8 cellular contexts compared by ENCODE assay signal in genomic region chr17:66301418-66301863, GRCh38. TPM values are rescaled to one million over a fixed set of nuclear protein-coding genes. Genes with fewer than 3 reads are reported as not detected.
DNase-seq lines count a peak whose midpoint lies in the region; ATAC-seq and TF ChIP-seq lines count a peak whose summit lies in the region.

No MANE protein-coding gene starts in this region.

- H3K9me3 ChIP-seq in mammary epithelial cell (replicated peaks; ENCODE audit: insufficient read depth, low read length) (no peaks in the 10 kb centered on the region), mononuclear cell (ENCODE audit: low read depth, low read length) (no peaks in the 10 kb centered on the region)

- H3K4me2 ChIP-seq in mammary epithelial cell (ENCODE audit: insufficient read depth, low read depth, low read length), result peak overlapping the region; percentile 88

- peaks cover 44% of the 10 kb centered on the region for H3K4me1 Mint-ChIP-seq in stimulated activated naive CD8-positive, alpha-beta T cell treated with anti-CD3 and anti-CD28 coated beads, Interleukin-15, Interleukin-2, amounts not matched to agents 100 ng/mL and 50 ng/mL, for 24 hours (ENCODE audit: low read depth)

- peak overlapping the region; percentile 14 for H3K27ac ChIP-seq in mammary epithelial cell (ENCODE audit: insufficient read depth, low read depth, low read length)

- BruUV-seq in mammary epithelial cell (replicated peaks; lab: Mats Ljungman, UMichigan), result TSS peak; percentile 34

- peaks cover 33% of the 10 kb centered on the region for H3K79me2 ChIP-seq in mammary epithelial cell (ENCODE audit: insufficient read depth, low read length)

- CTCF ChIA-PET in mammary epithelial cell (lab: Charles Lee; ENCODE audit: low non-redundant PET), result no interaction called here

- ATAC-seq in stimulated activated naive CD8-positive, alpha-beta T cell treated with anti-CD3 and anti-CD28 coated beads, Interleukin-15, Interleukin-2, amounts not matched to agents 100 U/mL and 50 U/mL, for 24 hours, result no peak
- ATAC-seq in GM21515 (IDR thresholded peaks at IDR 0.05; ENCODE audit: unreplicated experiment), result no peak

- H2AFZ ChIP-seq in mammary epithelial cell (ENCODE audit: low read depth, low read length), result peak overlapping the region; percentile 91

- H3K27me3 Mint-ChIP-seq in stimulated activated naive CD8-positive, alpha-beta T cell treated with anti-CD3 and anti-CD28 coated beads, Interleukin-15, Interleukin-2, amounts not matched to agents 100 ng/mL and 50 ng/mL, for 24 hours, result peaks cover 3% of the 10 kb centered on the region

- no peaks in the 10 kb centered on the region for H3K36me3 ChIP-seq in mammary epithelial cell (ENCODE audit: insufficient read depth, low read length)

- peaks cover 15% of the 10 kb centered on the region for H3K4me1 ChIP-seq in mammary epithelial cell (ENCODE audit: insufficient read depth, low read length)
- H3K4me1 ChIP-seq in mononuclear cell (ENCODE audit: insufficient read depth, low read length), result peaks cover 22% of the 10 kb centered on the region

- peak overlapping the region; percentile 95 for H3K27ac Mint-ChIP-seq in stimulated activated naive CD8-positive, alpha-beta T cell treated with anti-CD3 and anti-CD28 coated beads, Interleukin-15, Interleukin-2, amounts not matched to agents 100 ng/mL and 50 ng/mL, for 24 hours

- in situ Hi-C loops in mammary epithelial cell (cut with MboI; ENCODE audit: low sequenced_read_pairs in 2 of 2), result no loop called here

- peak overlapping the region; percentile 60 for H3K9ac ChIP-seq in mammary epithelial cell (ENCODE audit: insufficient read depth, low read length)

- dilution Hi-C loops in mammary epithelial cell (cut with HindIII; ENCODE audit: low sequenced_read_pairs), result loop anchor here (5.0 kb wide), 1 partner anchor 91 kb away; no protein-coding TSS in a partner anchor

- H3K4me3 ChIP-seq in mammary epithelial cell (replicated peaks in 1 of 3; ENCODE audit: insufficient read depth in 1 of 3, low read depth in 2 of 3, low read length in 3 of 3) (peak overlapping the region; percentile 80 to 97 (median 84)), mononuclear cell (ENCODE audit: low read length) (peak overlapping the region; percentile 44)

- peaks cover 26% of the 10 kb centered on the region for H3K36me3 Mint-ChIP-seq in stimulated activated naive CD8-positive, alpha-beta T cell treated with anti-CD3 and anti-CD28 coated beads, Interleukin-15, Interleukin-2, amounts not matched to agents 100 ng/mL and 50 ng/mL, for 24 hours (ENCODE audit: low read depth)

- peak overlapping the region; percentile 92 for H3K4me3 Mint-ChIP-seq in stimulated activated naive CD8-positive, alpha-beta T cell treated with anti-CD3 and anti-CD28 coated beads, Interleukin-15, Interleukin-2, amounts not matched to agents 100 ng/mL and 50 ng/mL, for 24 hours

- H3K27me3 ChIP-seq in mammary epithelial cell (ENCODE audit: insufficient read depth, low read length) (no peaks in the 10 kb centered on the region), mononuclear cell (ENCODE audit: insufficient read depth, low read length) (peaks cover 11% of the 10 kb centered on the region)

- H3K9me3 Mint-ChIP-seq in stimulated activated naive CD8-positive, alpha-beta T cell treated with anti-CD3 and anti-CD28 coated beads, Interleukin-15, Interleukin-2, amounts not matched to agents 100 ng/mL and 50 ng/mL, for 24 hours, result no peaks in the 10 kb centered on the region

- DNase-seq in stimulated activated naive CD8-positive, alpha-beta T cell treated with anti-CD3 and anti-CD28 coated beads, Interleukin-15, Interleukin-2, amounts not matched to agents 100 U/mL and 50 U/mL, for 24 hours, result no peak
- no peak for DNase-seq in mammary epithelial cell
- DNase-seq in NOMO-1 treated with dmso at 0.1 percent for 144 hours (lab: John Stamatoyannopoulos, UW; ENCODE audit: unreplicated experiment), result no peak
- DNase-seq in activated CD4-positive, CD25-positive, alpha-beta regulatory T cell treated with anti-CD3 and anti-CD28 coated beads, Interleukin-2, amount 50 U/mL, for 72 hours, result no peak
- DNase-seq in SKM-1 (lab: John Stamatoyannopoulos, UW; ENCODE audit: unreplicated experiment), result no peak

- no peaks in the 10 kb centered on the region for H4K20me1 ChIP-seq in mammary epithelial cell (ENCODE audit: insufficient read depth, low read length)

- TF ChIP-seq CTCF in mammary epithelial cell (conservative IDR thresholded peaks at IDR 0.05 in 1 of 2, IDR thresholded peaks at IDR 0.05 in 1 of 2; ENCODE audit: extremely low read depth in 1 of 2, insufficient read depth in 1 of 2, low read depth in 1 of 2, low read length in 2 of 2), result no peak

- intact Hi-C loops in mammary epithelial cell (cut with micrococcal nuclease), result no loop called here

- WGBS in mammary epithelial cell (ENCODE audit: low coverage, missing lambda C conversion rate), result 54% methylated on average over 12 of the region's 12 CpGs

RNA-seq across cellular contexts. Expression of gene PRKCA, which starts 1.0 kb away (rescaled TPM):
- total RNA-seq in mammary epithelial cell (10 to 100 TPM in 1 of 2 donors, 1 to 10 TPM in 1; 6.0 to 15.5 TPM), mononuclear cell (35.6 TPM)
- 2.6 TPM for polyA plus RNA-seq in mammary epithelial cell
- 2.4 TPM for polyA minus RNA-seq in mammary epithelial cell
